ENCODE assay signal across 23 cellular contexts in the genomic region with DNA sequence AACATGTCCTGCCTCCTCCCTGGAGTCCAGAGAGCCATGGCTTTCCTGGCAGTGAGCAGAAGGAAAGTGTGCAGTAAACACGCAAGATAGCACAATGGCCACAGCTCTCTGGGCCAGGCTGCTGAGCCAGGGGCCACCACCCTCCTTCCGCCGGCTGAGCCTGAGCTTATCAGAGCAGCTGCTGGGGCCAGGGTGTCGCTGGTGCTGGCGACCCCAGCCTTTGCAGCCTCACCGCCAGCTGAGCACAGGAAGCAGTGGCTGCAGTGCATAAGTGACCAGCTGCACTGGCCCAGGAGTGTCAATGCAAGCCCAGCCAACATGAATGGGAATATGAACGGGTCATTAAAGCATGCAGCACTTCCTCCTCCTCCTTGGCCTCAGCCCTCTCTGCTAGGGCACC.
DNase-seq lines count a peak whose midpoint lies in the region; TF ChIP-seq lines count a peak whose summit lies in the region.
"Had no signal": no experiment of that assay in that cellular context is flagged by ENCODE, and none has a peak within 500 bp of the region (broad histone marks: within the 10 kb centered on the region; RNA-seq: fewer than 3 reads in every experiment).

No MANE protein-coding gene starts in this region.

- peaks cover 41% of the 10 kb centered on the region for H3K4me1 Mint-ChIP-seq in CD14-positive monocyte
- peaks cover 38% of the 10 kb centered on the region for H3K4me1 Mint-ChIP-seq in neural progenitor cell

- 82 to 89% methylated on average over 3 to 6 of the region's 7 CpGs for WGBS in esophagus squamous epithelium, 2 donors

- H3K9ac ChIP-seq in neural progenitor cell = no peak overlapping the region

- H3K4me3 ChIP-seq in BE2C (ENCODE audit: low read depth, low read length) (no peak overlapping the region), neural progenitor cell (no peak overlapping the region), esophagus squamous epithelium (no peak overlapping the region)
- H3K4me3 ChIP-seq: gastrocnemius medialis, HAP-1, PC-9, vagina had no signal

- no peak for TF ChIP-seq POLR2A in esophagus squamous epithelium (IDR thresholded peaks at IDR 0.05)

- DNase-seq in BE2C = peak; percentile 58
- peak; percentile 41 for DNase-seq in CD14-positive monocyte (ENCODE audit: low spot score)
- no peak for DNase-seq in neural progenitor cell (ENCODE audit: low spot score)
- DNase-seq in activated gamma-delta T cell treated with Interleukin-2 at 50 U/mL for 16 hours = no peak
- DNase-seq in COLO829 (ENCODE audit: low spot score) = no peak
- no peak for DNase-seq in esophagus squamous epithelium (lab: John Stamatoyannopoulos, UW)
- DNase-seq: activated CD4-positive, alpha-beta T cell treated with anti-CD3 and anti-CD28 coated beads, Interleukin-2, amount 50 U/mL, for 48 hours; activated T-cell treated with anti-CD3 and anti-CD28 coated beads, Interleukin-2, amount 50 U/mL, for 1 hour; cortex of kidney; gastrocnemius medialis; GDM1; NCI-H2081 treated with DMSO at 0.1 percent for 48 hours; NCI-H69; PC-9; stimulated activated CD4-positive, alpha-beta T cell treated with anti-CD3 and anti-CD28 coated beads, Interleukin-4, amount 100 ng/mL, for 4 hours; SW 1271 had no signal

- no peaks in the 10 kb centered on the region for H3K9me3 Mint-ChIP-seq in CD14-positive monocyte
- peaks cover under 1% of the 10 kb centered on the region for H3K9me3 Mint-ChIP-seq in neural progenitor cell
- H3K9me3 Mint-ChIP-seq: activated naive CD4-positive, alpha-beta T cell treated with anti-CD3 and anti-CD28 coated beads, Interleukin-2, amount 50 U/mL, for 72 hours; IgD-negative memory B cell had no signal

- H3K27ac ChIP-seq in cingulate gyrus (ENCODE audit: low read depth, low read length) (peak overlapping the region; percentile 10), neural progenitor cell (no peak overlapping the region), esophagus squamous epithelium (no peak overlapping the region)
- H3K27ac ChIP-seq: epithelial cell of prostate, gastrocnemius medialis, PC-9, vagina, VCaP had no signal

- no peak overlapping the region for H3K27ac Mint-ChIP-seq in CD14-positive monocyte
- H3K27ac Mint-ChIP-seq in neural progenitor cell = peak overlapping the region; percentile 94
- H3K27ac Mint-ChIP-seq: activated naive CD4-positive, alpha-beta T cell treated with anti-CD3 and anti-CD28 coated beads, Interleukin-2, amount 50 U/mL, for 72 hours; IgD-negative memory B cell had no signal

- H3K79me2 ChIP-seq in neural progenitor cell (ENCODE audit: low read depth) = no peaks in the 10 kb centered on the region

- peaks cover 20% of the 10 kb centered on the region for H3K4me1 ChIP-seq in BE2C
- H3K4me1 ChIP-seq in neural progenitor cell = peaks cover 44% of the 10 kb centered on the region
- H3K4me1 ChIP-seq in esophagus squamous epithelium = peaks cover 5 to 43% (median 10%) of the 10 kb centered on the region in 3 donors
- H3K4me1 ChIP-seq: HAP-1 had no signal

- intact Hi-C loops in CD14-positive monocyte (cut with micrococcal nuclease) = no loop called here
- intact Hi-C loops in esophagus squamous epithelium (cut with DNase I) = no loop called here

- no peak for TF ChIP-seq CTCF in BE2C (IDR thresholded peaks at IDR 0.05; ENCODE audit: low read depth, low read length)
- TF ChIP-seq CTCF in CD14-positive monocyte (IDR thresholded peaks at IDR 0.05) = no peak
- no peak for TF ChIP-seq CTCF in neural progenitor cell (IDR thresholded peaks at IDR 0.05)
- no peak for TF ChIP-seq CTCF in esophagus squamous epithelium (IDR thresholded peaks at IDR 0.05)

- H3K4me3 Mint-ChIP-seq in CD14-positive monocyte = no peak overlapping the region
- H3K4me3 Mint-ChIP-seq in neural progenitor cell = no peak overlapping the region
- H3K4me3 Mint-ChIP-seq: IgD-negative memory B cell had no signal

- H2AFZ ChIP-seq in neural progenitor cell (replicated peaks) = peak overlapping the region; percentile 17
- H2AFZ ChIP-seq: PC-9 had no signal

- H3K36me3 ChIP-seq in BE2C (no peaks in the 10 kb centered on the region), neural progenitor cell (no peaks in the 10 kb centered on the region), esophagus squamous epithelium (no peaks in the 10 kb centered on the region)
- H3K36me3 ChIP-seq: gastrocnemius medialis, HAP-1, vagina had no signal

- H3K4me2 ChIP-seq in neural progenitor cell = no peak overlapping the region
- H3K4me2 ChIP-seq: PC-9 had no signal

- H3K9me3 ChIP-seq in BE2C (no peaks in the 10 kb centered on the region), neural progenitor cell (ENCODE audit: low read depth) (no peaks in the 10 kb centered on the region), esophagus squamous epithelium (no peaks in the 10 kb centered on the region)
- H3K9me3 ChIP-seq: gastrocnemius medialis, HAP-1, vagina had no signal

- H3K27me3 ChIP-seq in BE2C (no peaks in the 10 kb centered on the region), neural progenitor cell (no peaks in the 10 kb centered on the region), esophagus squamous epithelium (no peaks in the 10 kb centered on the region)
- H3K27me3 ChIP-seq: gastrocnemius medialis, vagina had no signal

- peaks cover 3 to 10% (median 7%) of the 10 kb centered on the region in 3 donors for H3K27me3 Mint-ChIP-seq in CD14-positive monocyte (ENCODE audit: low read depth in 3 of 3)
- peaks cover 6% of the 10 kb centered on the region for H3K27me3 Mint-ChIP-seq in neural progenitor cell (ENCODE audit: insufficient read depth, low read depth)

- peaks cover 0 to 3% of the 10 kb centered on the region in 2 donors for H3K36me3 Mint-ChIP-seq in CD14-positive monocyte
- H3K36me3 Mint-ChIP-seq in neural progenitor cell = no peaks in the 10 kb centered on the region
- H3K36me3 Mint-ChIP-seq: activated naive CD4-positive, alpha-beta T cell treated with anti-CD3 and anti-CD28 coated beads, Interleukin-2, amount 50 U/mL, for 72 hours had no signal

- H4K20me1 ChIP-seq in neural progenitor cell (ENCODE audit: low read depth) = no peaks in the 10 kb centered on the region

- H3F3A ChIP-seq in neural progenitor cell (ENCODE audit: low read depth) = peaks cover 17% of the 10 kb centered on the region

Comparison
In these comparisons a context has a peak if more than half of its experiments do, and no peak if none do; other contexts are left out.
1. DNase-seq: peak in BE2C (single experiment) and CD14-positive monocyte (single experiment); none in neural progenitor cell (single experiment), activated gamma-delta T cell treated with Interleukin-2 at 50 U/mL for 16 hours (single experiment), COLO829 (single experiment) and esophagus squamous epithelium (single experiment).